In genomic region chr21:46455575-46456385, GRCh38 we compare ENCODE assay signal across 10 cellular contexts. TPM values are rescaled to one million over a fixed set of nuclear protein-coding genes. Genes with fewer than 3 reads are reported as not detected.
DNase-seq lines count a peak whose midpoint lies in the region; TF ChIP-seq lines count a peak whose summit lies in the region.
"Had no signal": no experiment of that assay in that cellular context is flagged by ENCODE, and none has a peak within 500 bp of the region (broad histone marks: within the 10 kb centered on the region; RNA-seq: fewer than 3 reads in every experiment).

No MANE protein-coding gene starts in this region.

- H3K4me1 Mint-ChIP-seq in H9, result peaks cover 11 to 21% of the 10 kb centered on the region in 2 experiments

- H3K4ac ChIP-seq in H9 (ENCODE audit: low read depth, low read length), result no peak overlapping the region

- H4K5ac ChIP-seq in H9 (ENCODE audit: insufficient read length, low read depth, low read length), result no peak overlapping the region

- H4K91ac ChIP-seq in H9 (ENCODE audit: insufficient read length, low read depth, low read length), result no peak overlapping the region

- no peaks in the 10 kb centered on the region; a peak in 1 of 5 replicates for H3K9me3 Mint-ChIP-seq in H9
- H3K9me3 Mint-ChIP-seq: activated CD4-positive, alpha-beta memory T cell treated with anti-CD3 and anti-CD28 coated beads, Interleukin-2, amount 10 ng/mL, durations not matched to agents 7 days and 5 days had no signal

- H3K23ac ChIP-seq in H9 (ENCODE audit: insufficient read length, low read depth, low read length), result no peak overlapping the region

- no peak overlapping the region for H2BK15ac ChIP-seq in H9 (ENCODE audit: low read depth, low read length)

- H2BK12ac ChIP-seq in H9 (ENCODE audit: insufficient read length, low read depth, low read length), result no peak overlapping the region

- peak; percentile 41 for DNase-seq in AG20443 (ENCODE audit: low spot score)
- peak; percentile 27 for DNase-seq in MG63
- peak in 41 of 61 donors; percentile 16 to 79 (median 47) for DNase-seq in caudate nucleus (lab: John Stamatoyannopoulos, UW)
- DNase-seq in HuH-7.5 (ENCODE audit: low spot score), result no peak
- DNase-seq in NCI-H82 treated with DMSO at 0.1 percent for 48 hours (lab: John Stamatoyannopoulos, UW; ENCODE audit: unreplicated experiment), result no peak
- no peak for DNase-seq in H9
- DNase-seq in NCI-H345 (lab: John Stamatoyannopoulos, UW), result no peak
- DNase-seq: activated CD4-positive, alpha-beta memory T cell treated with anti-CD3 and anti-CD28 coated beads, Interleukin-2, amount 10 ng/mL, durations not matched to agents 7 days and 5 days; NCI-H2171 had no signal

- H3K23me2 ChIP-seq in H9 (ENCODE audit: insufficient read length, low read depth, low read length, poor library complexity, severe bottlenecking), result peaks cover 8% of the 10 kb centered on the region

- no peaks in the 10 kb centered on the region for H3K79me1 ChIP-seq in H9 (ENCODE audit: insufficient read depth, low read depth, low read length, poor library complexity, severe bottlenecking)

- H4K8ac ChIP-seq in H9 (replicated peaks; ENCODE audit: insufficient read length, low read depth, low read length), result no peak overlapping the region

- H3K27ac ChIP-seq in caudate nucleus (ENCODE audit: low read depth, low read length), result peak overlapping the region; percentile 67
- peak overlapping the region; percentile 19 for H3K27ac ChIP-seq in mesodermal cell (ENCODE audit: low read depth, low read length, severe bottlenecking)
- H3K27ac ChIP-seq in H9 (ENCODE audit: insufficient read length, low read depth, low read length), result no peak overlapping the region

- no peaks in the 10 kb centered on the region for H4K20me1 ChIP-seq in H9 (ENCODE audit: control insufficient read depth, insufficient read depth, insufficient read length)

- H3K56ac ChIP-seq in H9 (ENCODE audit: insufficient read length, low read depth, low read length), result no peak overlapping the region

- H2BK5ac ChIP-seq in H9 (ENCODE audit: insufficient read length, low read length), result no peak overlapping the region

- peaks cover 3 to 28% (median 20%) of the 10 kb centered on the region in 3 experiments; a peak in 6 of 7 replicates for H3K36me3 Mint-ChIP-seq in H9 (ENCODE audit: insufficient read depth in 1 of 3, low read depth in 3 of 3)

- no peaks in the 10 kb centered on the region for H3K27me3 ChIP-seq in MG63
- no peaks in the 10 kb centered on the region for H3K27me3 ChIP-seq in H9 (ENCODE audit: insufficient read depth, low read length)

- H3K4me3 ChIP-seq in MG63 (no peak overlapping the region), mesodermal cell (ENCODE audit: extremely low read depth, insufficient read depth, low read length, poor library complexity, severe bottlenecking) (no peak overlapping the region)

- H3K36me3 ChIP-seq in MG63 (peaks cover 7% of the 10 kb centered on the region; the same call in 1 of the 2 replicates), mesodermal cell (ENCODE audit: control insufficient read depth, insufficient read depth, low read length) (peaks cover 15% of the 10 kb centered on the region)

- no peak overlapping the region for H3K14ac ChIP-seq in H9 (ENCODE audit: insufficient read depth, low read length)

- H3T11ph ChIP-seq in H9 (ENCODE audit: low read length), result no peak overlapping the region

- H3K4me1 ChIP-seq in mesodermal cell (ENCODE audit: control insufficient read depth, insufficient read depth, low read length, poor library complexity, severe bottlenecking), result peaks cover 29% of the 10 kb centered on the region
- no peaks in the 10 kb centered on the region for H3K4me1 ChIP-seq in H9 (ENCODE audit: insufficient read depth, low read length)

- TF ChIP-seq CTCF in H9 (conservative IDR thresholded peaks at IDR 0.05), result no peak

- no peak overlapping the region for H3K4me2 ChIP-seq in H9 (ENCODE audit: insufficient read depth, insufficient read length, low read length)

- WGBS in mesodermal cell (ENCODE audit: insufficient coverage in 2 of 2), 2 experiments, result 86% methylated on average over 6 to 8 of the region's 10 CpGs
- no CpG with 5 or more reads among the region's 10 CpGs for WGBS in H9 (ENCODE audit: extremely low coverage, insufficient read length, low lambda C conversion rate)

- H3K4me3 Mint-ChIP-seq in H9, result no peak overlapping the region

- H2BK120ac ChIP-seq in H9 (ENCODE audit: low read depth, low read length, poor library complexity, severe bottlenecking), result no peak overlapping the region

- no peak overlapping the region for H2AK5ac ChIP-seq in H9 (ENCODE audit: insufficient read length, low read length)

- no peak overlapping the region for H3K18ac ChIP-seq in H9 (ENCODE audit: insufficient read length, low read depth, low read length)

- no peaks in the 10 kb centered on the region for H3K79me2 ChIP-seq in H9 (ENCODE audit: insufficient read depth, low read length)

- peak overlapping the region in 1 of 3 experiments; percentile 18; a peak in 1 of 7 replicates for H3K27ac Mint-ChIP-seq in H9
- H3K27ac Mint-ChIP-seq: activated CD4-positive, alpha-beta memory T cell treated with anti-CD3 and anti-CD28 coated beads, Interleukin-2, amount 10 ng/mL, durations not matched to agents 7 days and 5 days had no signal

- H3K9ac ChIP-seq in H9 (ENCODE audit: extremely low read depth, insufficient read length, low read length), result no peak overlapping the region

- H3K27me3 Mint-ChIP-seq in H9 (ENCODE audit: low read depth), result no peaks in the 10 kb centered on the region
- H3K27me3 Mint-ChIP-seq: activated CD4-positive, alpha-beta memory T cell treated with anti-CD3 and anti-CD28 coated beads, Interleukin-2, amount 10 ng/mL, durations not matched to agents 7 days and 5 days had no signal

- no peak overlapping the region for H2AFZ ChIP-seq in H9 (ENCODE audit: low read length)

- H2BK20ac ChIP-seq in H9 (ENCODE audit: low read depth, low read length, poor library complexity, severe bottlenecking), result no peak overlapping the region

- H3K9me3 ChIP-seq in MG63 (no peaks in the 10 kb centered on the region), mesodermal cell (ENCODE audit: control insufficient read depth, low read length) (no peaks in the 10 kb centered on the region), H9 (ENCODE audit: control insufficient read depth, low read depth, low read length) (no peaks in the 10 kb centered on the region)

RNA-seq across cellular contexts. Expression of gene DIP2A, which starts 2.9 kb away (rescaled TPM):
- total RNA-seq in MG63 (2014; rRNA removed; shearing (Covaris generic); ENCODE audit: low replicate concordance), result 15.9 and 32.1 TPM in 2 replicates
- 43.0 TPM for polyA plus RNA-seq in mesodermal cell (2013, experiment 1 of 2)
- polyA plus RNA-seq in mesodermal cell (2013, experiment 2 of 2), result 38.3 TPM
- total RNA-seq in H9 (2021), result 23.0 and 25.2 TPM in 2 replicates

Comparison
In these comparisons a context has a peak if more than half of its experiments do, and no peak if none do; other contexts are left out.
1. DNase-seq: peak in AG20443 (single experiment), MG63 (single experiment) and caudate nucleus (41 of 61); none in HuH-7.5 (single experiment), NCI-H82 treated with DMSO at 0.1 percent for 48 hours (single experiment), H9 (single experiment) and NCI-H345 (single experiment).